18 cellular contexts compared by ENCODE assay signal in genomic region chr2:54947121-54947520, GRCh38.
DNase-seq lines count a peak whose midpoint lies in the region; ATAC-seq and TF ChIP-seq lines count a peak whose summit lies in the region.
"Had no signal": no experiment of that assay in that cellular context is flagged by ENCODE, and none has a peak within 500 bp of the region (broad histone marks: within the 10 kb centered on the region; RNA-seq: fewer than 3 reads in every experiment).

No MANE protein-coding gene starts in this region.

- H3K9me3 ChIP-seq in gastrocnemius medialis = no peaks in the 10 kb centered on the region

- intact Hi-C loops in gastrocnemius medialis (cut with DNase I; ENCODE audit: low total_unique reads) = loop anchor here (2.0 kb wide), 2 partner anchors 22 to 286 kb away; partner anchors contain the start of genes CLHC1 and RPS27A
- intact Hi-C loops in left cardiac atrium (cut with DNase I) = no loop called here

- H3K27me3 ChIP-seq in gastrocnemius medialis = no peaks in the 10 kb centered on the region

- in situ Hi-C loops in G401 (cut with HindIII; ENCODE audit: low sequenced_read_pairs) (no loop called here), gastrocnemius medialis (cut with MboI; ENCODE audit: low sequenced_read_pairs in 4 of 4) (no loop called here)

- TF ChIP-seq CTCF in gastrocnemius medialis (IDR thresholded peaks at IDR 0.05 in 4 of 5, conservative IDR thresholded peaks at IDR 0.05 in 1 of 5) = no peak

- no peaks in the 10 kb centered on the region for H3K36me3 ChIP-seq in gastrocnemius medialis

- peak overlapping the region; percentile 69 for H3K27ac ChIP-seq in caudate nucleus (ENCODE audit: low read depth, low read length)
- H3K27ac ChIP-seq in gastrocnemius medialis = peak overlapping the region; percentile 91 to 95 (median 94)
- H3K27ac ChIP-seq: KMS-11 had no signal

- TF ChIP-seq POLR2A in gastrocnemius medialis (IDR thresholded peaks at IDR 0.05) = no peak

- peak; percentile 65 for DNase-seq in G401 (ENCODE audit: low spot score)
- DNase-seq in caudate nucleus (lab: John Stamatoyannopoulos, UW) = peak in 32 of 61 donors; percentile 13 to 81 (median 43)
- peak; percentile 28 for DNase-seq in left kidney (ENCODE audit: low read depth, low spot score)
- no peak for DNase-seq in gastrocnemius medialis
- DNase-seq in NCI-H1105 (lab: John Stamatoyannopoulos, UW) = no peak
- DNase-seq in NCI-H748 treated with DMSO at 0.1 percent for 48 hours (lab: John Stamatoyannopoulos, UW) = no peak
- DNase-seq in SKM-1 treated with dmso at 0.1 percent for 144 hours (lab: John Stamatoyannopoulos, UW; ENCODE audit: unreplicated experiment) = no peak
- no peak for DNase-seq in left cardiac atrium
- DNase-seq: DND-41; GDM1; HFFc6; NCI-H1092; NCI-H226; NCI-H526 treated with DMSO at 0.1 percent for 48 hours; NK-92 treated with Interleukin-12 subunit alpha and Interleukin-12 subunit beta, amount 100 ng/mL, for 24 hours; SIG-M5 had no signal

- H3K4me1 ChIP-seq in gastrocnemius medialis = peaks cover 22 to 27% of the 10 kb centered on the region in 2 donors

- H3K4me3 ChIP-seq in gastrocnemius medialis = no peak overlapping the region
- H3K4me3 ChIP-seq: GM12878 had no signal

- ATAC-seq in gastrocnemius medialis (no peak), left cardiac atrium (no peak)
- ATAC-seq: GM12878 had no signal

Comparison
In these comparisons a context has a peak if more than half of its experiments do, and no peak if none do; other contexts are left out.
1. DNase-seq: peak in G401 (single experiment), caudate nucleus (32 of 61) and left kidney (single experiment); none in gastrocnemius medialis (0 of 2), NCI-H1105 (single experiment), NCI-H748 treated with DMSO at 0.1 percent for 48 hours (single experiment), SKM-1 treated with dmso at 0.1 percent for 144 hours (single experiment) and left cardiac atrium (single experiment).